In the genomic region with DNA sequence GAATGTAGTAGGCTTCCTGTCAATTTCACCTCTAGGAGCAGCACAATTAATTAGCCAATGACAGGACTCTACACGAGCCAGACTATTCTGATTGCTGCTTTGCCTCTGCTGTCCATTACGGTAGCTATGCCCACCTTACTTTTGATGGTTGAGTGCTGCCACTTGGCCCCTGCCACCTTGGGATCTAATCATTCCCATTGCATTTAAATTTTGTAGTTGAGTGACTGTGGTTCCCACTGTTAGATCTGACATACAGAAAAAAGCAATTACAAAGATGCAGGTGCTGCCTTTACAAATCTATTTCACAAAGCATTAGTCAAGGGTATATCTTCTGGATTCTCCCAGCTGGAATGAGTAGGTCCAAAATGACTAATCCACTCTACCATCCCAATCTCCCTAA, we compare ENCODE assay signal across 31 cellular contexts.
"Had no signal": no experiment of that assay in that cellular context is flagged by ENCODE, and none has a peak within 500 bp of the region (broad histone marks: within the 10 kb centered on the region; RNA-seq: fewer than 3 reads in every experiment).

No MANE protein-coding gene starts in this region.

- H3K4me3 ChIP-seq: adrenal gland, ascending aorta, body of pancreas, breast epithelium, cardiac muscle cell had no signal

- ATAC-seq: activated naive CD4-positive, alpha-beta T cell treated with anti-CD3 and anti-CD28 coated beads, Interleukin-2, amount 50 U/mL, for 72 hours; activated naive CD8-positive, alpha-beta T cell treated with anti-CD3 and anti-CD28 coated beads, Interleukin-2, amount 50 U/mL, for 24 hours; activated T-cell treated with anti-CD3 and anti-CD28 coated beads, Interleukin-2, amount 50 U/mL, for 4 hours; activated T-cell treated with anti-CD3 and anti-CD28 coated beads, Interleukin-2, amount 50 U/mL, for 72 hours; activated T-helper 17 cell treated with anti-CD3 and anti-CD28 coated beads, Interleukin-2, amount 50 U/mL, for 72 hours; body of pancreas had no signal

- H3K4me1 ChIP-seq: ascending aorta, body of pancreas, breast epithelium had no signal

- H3K36me3 ChIP-seq: breast epithelium, cardiac muscle cell had no signal

- H3K9me3 ChIP-seq: adrenal gland, body of pancreas had no signal

- H3K27ac ChIP-seq: adrenal gland, ascending aorta, body of pancreas, brain microvascular endothelial cell, breast epithelium, cardiac muscle cell had no signal

- DNase-seq: activated effector memory CD4-positive, alpha-beta T cell treated with anti-CD3 and anti-CD28 coated beads, Interleukin-2, amount 50 U/mL, for 16 hours; activated effector memory CD4-positive, alpha-beta T cell treated with Interleukin-2 at 50 U/mL for 16 hours; activated gamma-delta T cell; activated gamma-delta T cell treated with Interleukin-2 at 50 U/mL for 16 hours; activated naive CD4-positive, alpha-beta T cell; activated naive CD4-positive, alpha-beta T cell treated with anti-CD3 and anti-CD28 coated beads for 36 hours; activated naive CD4-positive, alpha-beta T cell treated with anti-CD3 and anti-CD28 coated beads, Interleukin-2, amount 10 ng/mL, durations not matched to agents 7 days and 5 days; activated naive CD4-positive, alpha-beta T cell treated with anti-CD3 and anti-CD28 coated beads, Interleukin-2, amount 50 U/mL, for 16 hours; activated naive CD4-positive, alpha-beta T cell treated with Interleukin-2 at 50 U/mL for 16 hours; activated naive CD8-positive, alpha-beta T cell treated with anti-CD3 and anti-CD28 coated beads for 36 hours; activated naive CD8-positive, alpha-beta T cell treated with anti-CD3 and anti-CD28 coated beads, Interleukin-2, amount 10 ng/mL, durations not matched to agents 7 days and 5 days; activated naive CD8-positive, alpha-beta T cell treated with anti-CD3 and anti-CD28 coated beads, Interleukin-2, amount 50 U/mL, for 24 hours; activated T-cell treated with anti-CD3 and anti-CD28 coated beads, Interleukin-2, amount 50 U/mL, for 24 hours; activated T-cell treated with anti-CD3 and anti-CD28 coated beads, Interleukin-2, amount 50 U/mL, for 4 hours; activated T-cell treated with anti-CD3 and anti-CD28 coated beads, Interleukin-2, amount 50 U/mL, for 48 hours; activated T-cell treated with anti-CD3 and anti-CD28 coated beads, Interleukin-2, amount 50 U/mL, for 72 hours; adrenal gland; amniotic stem cell; amygdala; anterior cingulate cortex; aorta; body of pancreas; brain microvascular endothelial cell; caudate nucleus; central memory CD4-positive, alpha-beta T cell; cerebellar nuclear complex had no signal
